ENCODE assay signal across 8 cellular contexts in genomic region chr14:103871596-103872480, GRCh38. TPM values are rescaled to one million over a fixed set of nuclear protein-coding genes. Genes with fewer than 3 reads are reported as not detected.
DNase-seq lines count a peak whose midpoint lies in the region; ATAC-seq lines count a peak whose summit lies in the region.

No MANE protein-coding gene starts in this region.

- peaks cover 0 to 24% (median 10%) of the 10 kb centered on the region in 4 donors for H3K4me1 Mint-ChIP-seq in CD4-positive, CD25-positive, alpha-beta regulatory T cell

- no peaks in the 10 kb centered on the region for H3K9me3 ChIP-seq in CD4-positive, CD25-positive, alpha-beta regulatory T cell (ENCODE audit: control insufficient read depth in 2 of 2, low read length in 2 of 2)

- H3K4me1 ChIP-seq in CD4-positive, CD25-positive, alpha-beta regulatory T cell (ENCODE audit: control insufficient read depth, insufficient read depth, low read length, poor library complexity, severe bottlenecking), result peaks cover 17% of the 10 kb centered on the region

- peak overlapping the region; percentile 50 for H3K4me3 ChIP-seq in CD4-positive, CD25-positive, alpha-beta regulatory T cell (ENCODE audit: low read depth, low read length)
- peak overlapping the region; percentile 40 for H3K4me3 ChIP-seq in H7 (ENCODE audit: insufficient read depth, low read depth, low read length)

- DNase-seq in CD4-positive, CD25-positive, alpha-beta regulatory T cell, result peak; percentile 65 to 78 (median 69)
- DNase-seq in H7 (peak; percentile 99), T follicular helper cell (ENCODE audit: low read depth) (peak; percentile 60), left colon (peak; percentile 84 to 89), NCI-H1092 treated with DMSO at 0.1 percent for 48 hours (lab: John Stamatoyannopoulos, UW) (no peak), Kasumi-1 (lab: John Stamatoyannopoulos, UW) (no peak)
- peak; percentile 51 for DNase-seq in activated naive CD8-positive, alpha-beta T cell treated with anti-CD3 and anti-CD28 coated beads, Interleukin-2, amount 50 U/mL, for 16 hours (ENCODE audit: low read depth, low spot score)
- peak; percentile 63 for DNase-seq in stimulated activated CD8-positive, alpha-beta memory T cell treated with anti-CD3 and anti-CD28 coated beads, Interleukin-12 subunit alpha, Interleukin-12 subunit beta, amount 100 ng/mL, for 1 hour (ENCODE audit: low read depth)

- intact Hi-C loops in left colon (cut with DNase I, micrococcal nuclease), result no loop called here

- peak overlapping the region; percentile 51 for H3K27ac ChIP-seq in CD4-positive, CD25-positive, alpha-beta regulatory T cell (ENCODE audit: insufficient read depth, low read length, poor library complexity, severe bottlenecking)

- no peaks in the 10 kb centered on the region for H3K27me3 ChIP-seq in CD4-positive, CD25-positive, alpha-beta regulatory T cell (ENCODE audit: control insufficient read depth, insufficient read depth, low read length)
- H3K27me3 ChIP-seq in H7 (ENCODE audit: control insufficient read depth, insufficient read depth, low read length), result no peaks in the 10 kb centered on the region

- peak overlapping the region; percentile 85 to 93 (median 88) for H3K4me3 Mint-ChIP-seq in CD4-positive, CD25-positive, alpha-beta regulatory T cell

- H3K27ac Mint-ChIP-seq in CD4-positive, CD25-positive, alpha-beta regulatory T cell, result peak overlapping the region in 2 of 3 donors; percentile 86 to 90

- no peaks in the 10 kb centered on the region for H3K9me3 Mint-ChIP-seq in CD4-positive, CD25-positive, alpha-beta regulatory T cell

- H3K36me3 Mint-ChIP-seq in CD4-positive, CD25-positive, alpha-beta regulatory T cell, result no peaks in the 10 kb centered on the region

- no peaks in the 10 kb centered on the region for H3K27me3 Mint-ChIP-seq in CD4-positive, CD25-positive, alpha-beta regulatory T cell

- H3K36me3 ChIP-seq in CD4-positive, CD25-positive, alpha-beta regulatory T cell (ENCODE audit: control insufficient read depth, insufficient read depth, low read length), result no peaks in the 10 kb centered on the region
- no peaks in the 10 kb centered on the region for H3K36me3 ChIP-seq in H7 (replicated peaks; ENCODE audit: control insufficient read depth, insufficient read depth, low read length)

- ATAC-seq in CD4-positive, CD25-positive, alpha-beta regulatory T cell (ENCODE audit: low read depth in 2 of 2), result peak; percentile 80 to 87
- peak; percentile 95 for ATAC-seq in left colon

RNA-seq across cellular contexts. Expression of gene PPP1R13B, which starts 24.5 kb away (rescaled TPM):
- 21.5 TPM for total RNA-seq in CD4-positive, CD25-positive, alpha-beta regulatory T cell
- 1 to 10 TPM; 1.5 to 3.9 (median 2.4) TPM for polyA plus RNA-seq in CD4-positive, CD25-positive, alpha-beta regulatory T cell
- total RNA-seq in H7 (2014; rRNA removed; shearing (Covaris generic)), result 2.3 and 2.8 TPM in 2 replicates
- 10 to 100 TPM; 52.9 to 67.2 TPM for total RNA-seq in left colon

RNA-seq across cellular contexts. Expression of gene TDRD9, which starts 56.4 kb away (rescaled TPM):
- total RNA-seq in CD4-positive, CD25-positive, alpha-beta regulatory T cell, result 0.37 TPM
- under 1 TPM in 2 of 4 donors, not detected in 2; 0.11 to 0.14 TPM for polyA plus RNA-seq in CD4-positive, CD25-positive, alpha-beta regulatory T cell
- not detected in 2 replicates for total RNA-seq in H7 (2014; rRNA removed; shearing (Covaris generic))
- under 1 TPM; 0.22 to 0.24 TPM for total RNA-seq in left colon

Comparison
In these comparisons a context has a peak if more than half of its experiments do, and no peak if none do; other contexts are left out.
1. DNase-seq: peak in CD4-positive, CD25-positive, alpha-beta regulatory T cell (3 of 3), H7 (single experiment), T follicular helper cell (single experiment), activated naive CD8-positive, alpha-beta T cell treated with anti-CD3 and anti-CD28 coated beads, Interleukin-2, amount 50 U/mL, for 16 hours (single experiment), left colon (2 of 2) and stimulated activated CD8-positive, alpha-beta memory T cell treated with anti-CD3 and anti-CD28 coated beads, Interleukin-12 subunit alpha, Interleukin-12 subunit beta, amount 100 ng/mL, for 1 hour (single experiment); none in NCI-H1092 treated with DMSO at 0.1 percent for 48 hours (single experiment) and Kasumi-1 (0 of 2).